33 cellular contexts compared by ENCODE assay signal in genomic region chrX:133134282-133134681, GRCh38. TPM values are rescaled to one million over a fixed set of nuclear protein-coding genes. Genes with fewer than 3 reads are reported as not detected.
"Had no signal": no experiment of that assay in that cellular context is flagged by ENCODE, and none has a peak within 500 bp of the region (broad histone marks: within the 10 kb centered on the region; RNA-seq: fewer than 3 reads in every experiment).

No MANE protein-coding gene starts in this region.

- H3K36me3 ChIP-seq: neural progenitor cell, ovary, spleen, suprapubic skin, tibial artery, transverse colon, upper lobe of right lung, uterus had no signal

- H3K79me2 ChIP-seq: parathyroid adenoma had no signal

- H3K4me3 ChIP-seq: neural progenitor cell, ovary, psoas muscle, skin epidermis, smooth muscle cell, spleen, suprapubic skin, testis, tibial artery, transverse colon, upper lobe of right lung, uterus had no signal

- H3K27ac ChIP-seq: neural progenitor cell, ovary, parathyroid adenoma, psoas muscle, skin epidermis, spleen, suprapubic skin, testis, tibial artery, transverse colon, upper lobe of right lung, uterus had no signal

- H2AFZ ChIP-seq: neural progenitor cell, parathyroid adenoma had no signal

- H3K4me1 ChIP-seq: neural progenitor cell, parathyroid adenoma, psoas muscle, spleen, suprapubic skin, testis, tibial artery, transverse colon, upper lobe of right lung, uterus had no signal

- H3K9me3 ChIP-seq: ovary, psoas muscle, spleen, suprapubic skin, testis, tibial artery, transverse colon, upper lobe of right lung, uterus had no signal

- H3K4me2 ChIP-seq: neural progenitor cell, smooth muscle cell had no signal

- ATAC-seq: natural killer cell; psoas muscle; right cardiac atrium; sciatic nerve; stimulated activated memory B cell treated with anti-CD40 and anti-IgM and Interleukin-4, amounts not matched to agents 10 μg/mL and 1 μg/mL and 100 μg/mL, for 72 hours; stimulated activated naive CD8-positive, alpha-beta T cell treated with anti-CD3 and anti-CD28 coated beads, Interleukin-15, amount 100 ng/mL, for 72 hours; stimulated activated naive CD8-positive, alpha-beta T cell treated with anti-CD3 and anti-CD28 coated beads, Interleukin-15, Interleukin-2, amounts not matched to agents 100 U/mL and 50 U/mL, for 24 hours; upper lobe of right lung had no signal

- H3K9ac ChIP-seq: neural progenitor cell, parathyroid adenoma had no signal

- H3K27me3 ChIP-seq: neural progenitor cell, ovary, suprapubic skin, testis, tibial artery, transverse colon, upper lobe of right lung had no signal

- DNase-seq: natural killer cell; occipital lobe; ovary; posterior cingulate gyrus; psoas muscle; right cardiac atrium; spleen; stimulated activated CD4-positive, alpha-beta T cell treated with anti-CD3 and anti-CD28 coated beads, Interleukin-12 subunit alpha, Interleukin-12 subunit beta, amount 100 ng/mL, for 4 hours; stimulated activated CD4-positive, alpha-beta T cell treated with anti-CD3 and anti-CD28 coated beads, Interleukin-1b, Interleukin-23, amount 100 ng/mL, for 48 hours; stimulated activated CD4-positive, alpha-beta T cell treated with anti-CD3 and anti-CD28 coated beads, Interleukin-4, amount 100 ng/mL, for 1 hour; stimulated activated CD4-positive, alpha-beta T cell treated with anti-CD3 and anti-CD28 coated beads, Interleukin-4, amount 100 ng/mL, for 4 hours; stimulated activated CD8-positive, alpha-beta memory T cell treated with anti-CD3 and anti-CD28 coated beads, Interleukin-4, amount 100 ng/mL, for 48 hours; stimulated activated naive CD4-positive, alpha-beta T cell; stimulated activated naive CD8-positive, alpha-beta T cell treated with anti-CD3 and anti-CD28 coated beads, Interleukin-15, amount 100 ng/mL, for 72 hours; stimulated activated naive CD8-positive, alpha-beta T cell treated with anti-CD3 and anti-CD28 coated beads, Interleukin-15, Interleukin-2, amounts not matched to agents 100 U/mL and 50 U/mL, for 24 hours; substantia nigra; testis; tibial artery; transverse colon; upper lobe of right lung; uterus had no signal

RNA-seq across cellular contexts. Expression of gene USP26, which starts 37.4 kb away (rescaled TPM):
- total RNA-seq: natural killer cell, occipital lobe, osteoblast, ovary, progenitor cell of endocrine pancreas, psoas muscle, renal cortical epithelial cell, right cardiac atrium, sciatic nerve, smooth muscle cell, spleen, suprapubic skin, transverse colon, upper lobe of right lung, urinary bladder, uterus had no signal
- polyA plus RNA-seq: neural cell, ovary, psoas muscle, right cardiac atrium, smooth muscle cell, spleen, urinary bladder had no signal
